Comparison of ENCODE assay signal across 1 cellular context in genomic region chr4:86946868-86947493, GRCh38.
TF ChIP-seq lines count a peak whose summit lies in the region.

No MANE protein-coding gene starts in this region.

TF ChIP-seq in H1, 55 proteins besides CTCF, POLR2A, EP300 and RAD21:
- no peak for TF ChIP-seq YY1 (IDR thresholded peaks at IDR 0.05; ENCODE audit: low read depth, low read length)
- TF ChIP-seq TAF1 (IDR thresholded peaks at IDR 0.05; ENCODE audit: low read depth, low read length) = no peak
- no peak for TF ChIP-seq TBP (IDR thresholded peaks at IDR 0.05; ENCODE audit: low read depth, low read length)
- no peak for TF ChIP-seq SP1 (IDR thresholded peaks at IDR 0.05; ENCODE audit: low read depth, low read length)
- no peak for TF ChIP-seq SP4 (IDR thresholded peaks at IDR 0.05; ENCODE audit: low read length)
- TF ChIP-seq RXRA (IDR thresholded peaks at IDR 0.05; ENCODE audit: insufficient read depth, low read depth, low read length) = no peak
- TF ChIP-seq NANOG (IDR thresholded peaks at IDR 0.05; ENCODE audit: insufficient read depth, low read depth, low read length, poor library complexity, severe bottlenecking) = no peak
- TF ChIP-seq GTF2F1 (IDR thresholded peaks at IDR 0.05; ENCODE audit: borderline replicate concordance, low read depth, low read length) = no peak
- no peak for TF ChIP-seq JUND (IDR thresholded peaks at IDR 0.05; ENCODE audit: low read length)
- TF ChIP-seq SIX5 (IDR thresholded peaks at IDR 0.05; ENCODE audit: low read depth, low read length) = no peak
- TF ChIP-seq ATF2 (IDR thresholded peaks at IDR 0.05; ENCODE audit: low read length) = no peak
- no peak for TF ChIP-seq POU5F1 (IDR thresholded peaks at IDR 0.05; ENCODE audit: low read depth, low read length)
- TF ChIP-seq, protein P1, sequence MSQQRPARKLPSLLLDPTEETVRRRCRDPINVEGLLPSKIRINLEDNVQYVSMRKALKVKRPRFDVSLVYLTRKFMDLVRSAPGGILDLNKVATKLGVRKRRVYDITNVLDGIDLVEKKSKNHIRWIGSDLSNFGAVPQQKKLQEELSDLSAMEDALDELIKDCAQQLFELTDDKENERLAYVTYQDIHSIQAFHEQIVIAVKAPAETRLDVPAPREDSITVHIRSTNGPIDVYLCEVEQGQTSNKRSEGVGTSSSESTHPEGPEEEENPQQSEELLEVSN (IDR thresholded peaks at IDR 0.05) = no peak
- TF ChIP-seq ASH2L (IDR thresholded peaks at IDR 0.05; ENCODE audit: low read length) = no peak
- no peak for TF ChIP-seq ZNF274 (IDR thresholded peaks at IDR 0.05; ENCODE audit: borderline replicate concordance, extremely low read depth, low read length)
- no peak for TF ChIP-seq SP2 (IDR thresholded peaks at IDR 0.05; ENCODE audit: low read length)
